Comparison of ENCODE assay signal across 2 cellular contexts in genomic region chr5:74415695-74416102, GRCh38.
A peak's percentile ranks its signal among the peaks of the same experiment; 100 is the strongest.
TF ChIP-seq lines count a peak whose summit lies in the region.

No MANE protein-coding gene starts in this region.

TF ChIP-seq in IMR-90, 13 proteins besides CTCF, POLR2A, EP300 and RAD21 (continued from another document):
- TF ChIP-seq NFE2L2 (IDR thresholded peaks at IDR 0.05; ENCODE audit: low read depth, low read length) = no peak
- no peak for TF ChIP-seq CHD1 (IDR thresholded peaks at IDR 0.05; ENCODE audit: low read depth, low read length)
- no peak for TF ChIP-seq MXI1 (IDR thresholded peaks at IDR 0.05; ENCODE audit: borderline replicate concordance, low read depth, low read length)
- TF ChIP-seq RCOR1 (IDR thresholded peaks at IDR 0.05; ENCODE audit: insufficient replicate concordance, low read length) = no peak
- TF ChIP-seq USF2 (IDR thresholded peaks at IDR 0.05; ENCODE audit: low read depth, low read length) = no peak
- TF ChIP-seq CEBPB (IDR thresholded peaks at IDR 0.05; ENCODE audit: low read depth, low read length) = no peak
- no peak for TF ChIP-seq FOS (IDR thresholded peaks at IDR 0.05; ENCODE audit: low read depth, low read length)
- no peak for TF ChIP-seq BHLHE40 (IDR thresholded peaks at IDR 0.05; ENCODE audit: low read depth, low read length)
- TF ChIP-seq SMC3 (IDR thresholded peaks at IDR 0.05; ENCODE audit: low read depth, low read length) = no peak
- TF ChIP-seq MAFK (IDR thresholded peaks at IDR 0.05; ENCODE audit: low read depth, low read length) = no peak
- no peak for TF ChIP-seq ELK1 (IDR thresholded peaks at IDR 0.05; ENCODE audit: borderline replicate concordance, low read depth, low read length)
TF ChIP-seq in IMR-90: peak in this region for 0.

TF ChIP-seq in endothelial cell of umbilical vein, 7 proteins besides CTCF, POLR2A, EP300 and RAD21 (continued from another document):
- no peak for TF ChIP-seq MYC (IDR thresholded peaks at IDR 0.05; ENCODE audit: low read depth, low read length)
- no peak for TF ChIP-seq MAX (IDR thresholded peaks at IDR 0.05; ENCODE audit: insufficient read depth, insufficient read length)
- no peak for TF ChIP-seq EZH2 (IDR thresholded peaks at IDR 0.05; ENCODE audit: borderline replicate concordance, low read depth, low read length, severe bottlenecking)
- peak; percentile 64 for TF ChIP-seq POLR2AphosphoS5 (IDR thresholded peaks at IDR 0.05; ENCODE audit: insufficient read depth, low read depth, low read length)
- peak; percentile 83 for TF ChIP-seq GATA2 (IDR thresholded peaks at IDR 0.05; ENCODE audit: insufficient read depth, insufficient read length, low read depth, low read length)
- peak; percentile 37 for TF ChIP-seq FOS (IDR thresholded peaks at IDR 0.05; ENCODE audit: borderline replicate concordance, insufficient read depth, low read length)
TF ChIP-seq in endothelial cell of umbilical vein: peak in this region for 3.
